ENCODE assay signal across 20 cellular contexts in the genomic region with DNA sequence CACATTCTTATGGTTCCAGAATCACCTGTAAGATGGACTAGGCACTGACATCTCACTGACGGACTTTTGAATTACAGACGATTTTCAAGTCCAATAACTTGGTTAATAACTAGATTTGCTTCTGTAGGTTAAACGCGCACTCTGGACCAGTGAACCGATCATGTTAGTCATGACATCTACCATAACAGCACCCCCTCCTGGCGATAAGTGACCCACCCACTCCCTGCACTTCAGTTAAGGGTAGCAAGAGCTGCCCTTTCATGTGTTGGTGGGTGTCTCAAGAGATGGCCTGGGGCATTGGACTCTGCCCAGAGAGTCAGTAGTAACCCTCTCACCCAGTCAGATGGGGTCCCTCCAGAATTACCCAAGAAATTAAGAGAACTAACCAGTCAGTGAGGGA. TPM values are rescaled to one million over a fixed set of nuclear protein-coding genes. Genes with fewer than 3 reads are reported as not detected.
A peak's percentile ranks its signal among the peaks of the same experiment; 100 is the strongest.
DNase-seq lines count a peak whose midpoint lies in the region; ATAC-seq, FAIRE-seq and TF ChIP-seq lines count a peak whose summit lies in the region.
"Had no signal": no experiment of that assay in that cellular context is flagged by ENCODE, and none has a peak within 500 bp of the region (broad histone marks: within the 10 kb centered on the region; RNA-seq: fewer than 3 reads in every experiment).

No MANE protein-coding gene starts in this region.

- TF ChIP-seq POLR2A in H1 (IDR thresholded peaks at IDR 0.05; ENCODE audit: control extremely low read depth in 1 of 2, low read depth in 2 of 2, low read length in 2 of 2) = no peak

- H2BK5ac ChIP-seq in H1 (ENCODE audit: low read depth, low read length) = no peak overlapping the region

- H3K56ac ChIP-seq in H1 (replicated peaks; ENCODE audit: insufficient read length, low read depth, low read length) = no peak overlapping the region

- H2BK12ac ChIP-seq in H1 (ENCODE audit: low read depth, low read length) = no peak overlapping the region

- H3K23ac ChIP-seq in H1 (ENCODE audit: insufficient read length) = no peak overlapping the region

- peak; percentile 42 to 49; a peak in 3 of 4 replicates for TF ChIP-seq RAD21 in H1 (IDR thresholded peaks at IDR 0.05 in 1 of 2, conservative IDR thresholded peaks at IDR 0.05 in 1 of 2; ENCODE audit: low read depth in 2 of 2, low read length in 2 of 2)

- H3K27ac Mint-ChIP-seq in Caco-2 (ENCODE audit: unreplicated experiment) = no peak overlapping the region
- H3K27ac Mint-ChIP-seq: activated CD4-positive, alpha-beta memory T cell treated with anti-CD3 and anti-CD28 coated beads, Interleukin-2, amount 10 ng/mL, durations not matched to agents 7 days and 5 days had no signal

- no peak overlapping the region for H3K4me3 Mint-ChIP-seq in Caco-2 (ENCODE audit: unreplicated experiment)
- H3K4me3 Mint-ChIP-seq: activated CD4-positive, alpha-beta memory T cell treated with anti-CD3 and anti-CD28 coated beads, Interleukin-2, amount 10 ng/mL, durations not matched to agents 7 days and 5 days had no signal

- no peaks in the 10 kb centered on the region for H4K20me1 ChIP-seq in H1 (replicated peaks in 1 of 2; ENCODE audit: control insufficient read depth in 1 of 2, insufficient read depth in 2 of 2, low read length in 2 of 2)

- H3K27me3 Mint-ChIP-seq in Caco-2 (ENCODE audit: insufficient read depth, unreplicated experiment) = peaks cover 17% of the 10 kb centered on the region

- H3K9me3 Mint-ChIP-seq in Caco-2 (ENCODE audit: unreplicated experiment) = peaks cover 12% of the 10 kb centered on the region
- H3K9me3 Mint-ChIP-seq: activated CD4-positive, alpha-beta memory T cell treated with anti-CD3 and anti-CD28 coated beads, Interleukin-2, amount 10 ng/mL, durations not matched to agents 7 days and 5 days had no signal

- no peak overlapping the region for H4K8ac ChIP-seq in H1 (ENCODE audit: extremely low read depth, insufficient read depth, low read length)

- no peak overlapping the region for H2BK20ac ChIP-seq in H1 (ENCODE audit: low read length)

- no peaks in the 10 kb centered on the region for H3K36me3 Mint-ChIP-seq in Caco-2 (ENCODE audit: insufficient read depth, unreplicated experiment)

- POLR2A ChIA-PET in Caco-2 (lab: Charles Lee) = no interaction called here
- POLR2A ChIA-PET in H1 (lab: Charles Lee; ENCODE audit: partially characterized antibody) = interaction anchor here (1.2 kb wide), 1 partner anchor 11 kb away, joined by 3 read pairs; no protein-coding TSS in a partner anchor

- H3K36me3 ChIP-seq in Caco-2 (ENCODE audit: control insufficient read depth, insufficient read depth, low read length) = no peaks in the 10 kb centered on the region
- no peaks in the 10 kb centered on the region for H3K36me3 ChIP-seq in H1 (ENCODE audit: control insufficient read depth in 2 of 4, insufficient read depth in 4 of 4, low read length in 3 of 4)
- H3K36me3 ChIP-seq: neutrophil, Peyer's patch, spleen, tibial artery had no signal

- H3K4me3 ChIP-seq in Caco-2 (ENCODE audit: low read depth, low read length) = no peak overlapping the region
- H3K4me3 ChIP-seq in H1 (ENCODE audit: extremely low read depth in 1 of 4, insufficient read depth in 2 of 4, low read depth in 3 of 4, low read length in 4 of 4) = no peak overlapping the region
- H3K4me3 ChIP-seq: hepatocyte, Peyer's patch, spleen, tibial artery had no signal

- H3K23me2 ChIP-seq in H1 (ENCODE audit: low read depth, low read length) = no peaks in the 10 kb centered on the region

- no peaks in the 10 kb centered on the region; the same call in 1 of the 2 replicates for H3K27me3 ChIP-seq in Caco-2 (replicated peaks; ENCODE audit: control insufficient read depth, insufficient read depth, low read length)
- H3K27me3 ChIP-seq in H1 (replicated peaks in 1 of 4; ENCODE audit: control insufficient read depth in 3 of 4, extremely low read depth in 1 of 4, insufficient read depth in 3 of 4, low read length in 3 of 4) = no peaks in the 10 kb centered on the region
- H3K27me3 ChIP-seq: Peyer's patch had no signal

- peak in 1 of 2 experiments; percentile 14 for DNase-seq in Caco-2
- peak in 1 of 2 experiments; percentile 53 for DNase-seq in H1 (ENCODE audit: low read depth in 1 of 2, low spot score in 2 of 2)
- DNase-seq in GM20000 (ENCODE audit: low spot score) = no peak
- DNase-seq in dermis blood vessel endothelial cell = no peak
- no peak for DNase-seq in caudate nucleus (lab: John Stamatoyannopoulos, UW)
- DNase-seq: activated CD4-positive, alpha-beta memory T cell treated with anti-CD3 and anti-CD28 coated beads, Interleukin-2, amount 10 ng/mL, durations not matched to agents 7 days and 5 days; activated gamma-delta T cell treated with Interleukin-2 at 50 U/mL for 16 hours; COR-L47; KBM-7; NCI-H2081 treated with DMSO at 0.1 percent for 48 hours; Peyer's patch; spleen; tibial artery had no signal

- no peaks in the 10 kb centered on the region for H3K4me1 Mint-ChIP-seq in Caco-2 (ENCODE audit: low read depth, unreplicated experiment)
- H3K4me1 Mint-ChIP-seq: activated CD4-positive, alpha-beta memory T cell treated with anti-CD3 and anti-CD28 coated beads, Interleukin-2, amount 10 ng/mL, durations not matched to agents 7 days and 5 days had no signal

- peak; percentile 39 for FAIRE-seq in H1 (lab: Jason Lieb, UNC)

- no peak overlapping the region for H2AFZ ChIP-seq in H1 (ENCODE audit: low read length)
- H2AFZ ChIP-seq: hepatocyte had no signal

- H3K27ac ChIP-seq in H1 (ENCODE audit: low read depth, low read length) (no peak overlapping the region), caudate nucleus (ENCODE audit: low read depth, low read length) (no peak overlapping the region)
- H3K27ac ChIP-seq: epithelial cell of prostate, hepatocyte, neutrophil, Peyer's patch, spleen, tibial artery had no signal

- TF ChIP-seq CTCF in Caco-2 (IDR thresholded peaks at IDR 0.05; ENCODE audit: insufficient read depth in 1 of 2, low read depth in 1 of 2, low read length in 1 of 2, severe bottlenecking in 1 of 2, unreplicated experiment in 1 of 2) (peak; percentile 4 to 9), GM12873 (IDR thresholded peaks at IDR 0.05; ENCODE audit: insufficient read depth, low read depth, low read length, missing control alignments) (peak; percentile 45), LNCAP (IDR thresholded peaks at IDR 0.05) (peak; percentile 44; the same call in 1 of the 2 replicates), H1 (IDR thresholded peaks at IDR 0.05; ENCODE audit: control extremely low read depth in 1 of 3, insufficient read depth in 1 of 3, low read depth in 1 of 3, low read length in 3 of 3) (peak; percentile 33 to 74 (median 72); a peak in 2 of 4 replicates), GM20000 (IDR thresholded peaks at IDR 0.05; ENCODE audit: extremely low read depth, missing control alignments) (no peak)

- H3K4me1 ChIP-seq in Caco-2 (no peaks in the 10 kb centered on the region), H1 (replicated peaks in 1 of 4; ENCODE audit: control insufficient read depth in 3 of 4, insufficient read depth in 4 of 4, low read length in 3 of 4) (no peaks in the 10 kb centered on the region)
- H3K4me1 ChIP-seq: Peyer's patch, spleen, tibial artery had no signal

- no peak overlapping the region for H2BK15ac ChIP-seq in H1 (ENCODE audit: low read length)

- no peak overlapping the region for H3K18ac ChIP-seq in H1 (ENCODE audit: extremely low read depth, low read length)

- no peak overlapping the region for H4K91ac ChIP-seq in H1 (replicated peaks; ENCODE audit: insufficient read length, low read length)

- H3K79me1 ChIP-seq in H1 (ENCODE audit: low read depth, low read length) = no peaks in the 10 kb centered on the region

- BruUV-seq in Caco-2 (replicated peaks; lab: Mats Ljungman, UMichigan) = no TSS peak

- WGBS in H1 (ENCODE audit: extremely low coverage in 1 of 2, insufficient coverage in 1 of 2, insufficient read length in 1 of 2, insufficient replicate concordance in 2 of 2, low coverage in 1 of 2, low lambda C conversion rate in 2 of 2, missing lambda C conversion rate in 1 of 2), 2 experiments = 73% methylated on average over 6 of the region's 6 CpGs; no CpG with 5 or more reads in 1 of the 2 experiments

- intact Hi-C loops in Caco-2 (cut with micrococcal nuclease; ENCODE audit: unreplicated experiment) = no loop called here

- no peak overlapping the region for H3K9ac ChIP-seq in H1 (replicated peaks in 1 of 4; ENCODE audit: extremely low read depth in 1 of 4, low read depth in 3 of 4, low read length in 3 of 4)

- H3K9me3 ChIP-seq in Caco-2 = no peaks in the 10 kb centered on the region
- H3K9me3 ChIP-seq in H1 (ENCODE audit: insufficient read depth in 2 of 2, low read depth in 1 of 2, low read length in 1 of 2) = no peaks in the 10 kb centered on the region
- H3K9me3 ChIP-seq: neutrophil, Peyer's patch, spleen, tibial artery had no signal

- H3K4ac ChIP-seq in H1 (replicated peaks; ENCODE audit: insufficient read length, low read depth, low read length) = no peak overlapping the region

- H3K4me2 ChIP-seq in H1 (ENCODE audit: insufficient read depth in 1 of 2, low read depth in 2 of 2, low read length in 2 of 2) = no peak overlapping the region
- H3K4me2 ChIP-seq: hepatocyte had no signal

- H3K79me2 ChIP-seq in H1 (ENCODE audit: control insufficient read depth in 1 of 2, insufficient read depth in 2 of 2, low read length in 2 of 2) = no peaks in the 10 kb centered on the region
- H3K79me2 ChIP-seq: hepatocyte had no signal

- H4K5ac ChIP-seq in H1 (ENCODE audit: insufficient read length, low read depth, low read length) = no peak overlapping the region

- no peak overlapping the region for H3K14ac ChIP-seq in H1 (ENCODE audit: insufficient read length)

- ATAC-seq in GM19452 (IDR thresholded peaks at IDR 0.05; ENCODE audit: unreplicated experiment) = no peak

- no peak overlapping the region for H2AK5ac ChIP-seq in H1 (ENCODE audit: low read depth, low read length)

- H2BK120ac ChIP-seq in H1 (replicated peaks; ENCODE audit: low read depth, low read length) = no peak overlapping the region

- no peak for TF ChIP-seq EP300 in H1 (IDR thresholded peaks at IDR 0.05; ENCODE audit: borderline replicate concordance in 1 of 2, low read depth in 2 of 2, low read length in 2 of 2)

- CTCF ChIA-PET in Caco-2 (lab: Charles Lee) = no interaction called here
- CTCF ChIA-PET in H1 (lab: Charles Lee; ENCODE audit: partially characterized antibody) = interaction anchor here (0.8 to 3.3 kb wide), 18 partner anchors 8 to 483 kb away, joined by 3 to 22 read pairs (median 4); no protein-coding TSS in a partner anchor

RNA-seq across cellular contexts. Expression of a gene that starts 12.9 kb away (rescaled TPM):
- not detected in 2 replicates for total RNA-seq in Caco-2 (2022)
- total RNA-seq in H1 (2021; fragmentation: NEBNext Ultra II Directional; extraction: Animal tissue kit (Norgen Biotek cat#: 25700)) = 2.8 and 3.7 TPM in 2 replicates
- 1.8 and 2.6 TPM in 2 replicates for polyA plus RNA-seq in H1 (2011; rRNA removed)
- polyA plus RNA-seq in H1 (2011; cell fraction: cytosol; rRNA removed) = 2.5 TPM
- 3.4 TPM for polyA plus RNA-seq in H1 (2011; cell fraction: nucleus; rRNA removed)
- 1.4 to 2.5 TPM (median 2.0 TPM) in 4 replicates for polyA plus RNA-seq in H1 (2012, experiment 1 of 2)
- polyA plus RNA-seq in H1 (2012, experiment 2 of 2) = 0.22 TPM
- polyA plus RNA-seq in H1 (2013, experiment 1 of 2) = 1.3 TPM
- 1.5 TPM for polyA plus RNA-seq in H1 (2013, experiment 2 of 2)
- polyA minus RNA-seq in H1 (2011; rRNA and poly(A)+ RNA removed) = 11.5 and 11.6 TPM in 2 replicates
- polyA minus RNA-seq in H1 (2011; cell fraction: cytosol; rRNA and poly(A)+ RNA removed) = 1.8 TPM
- polyA minus RNA-seq in H1 (2011; cell fraction: nucleus; rRNA and poly(A)+ RNA removed) = 32.8 TPM
- 0.09 TPM in 1 of 2 replicates, not detected in the other for total RNA-seq in dermis blood vessel endothelial cell
- total RNA-seq: activated CD4-positive, alpha-beta memory T cell treated with anti-CD3 and anti-CD28 coated beads, Interleukin-2, amount 10 ng/mL, durations not matched to agents 7 days and 5 days; T-helper 2 cell treated with Interferon-gamma antibody and Interleukin-4, amounts not matched to agents 100 ng/mL and 5 ng/mL, for 36 hours had no signal
- polyA plus RNA-seq: spleen had no signal
